Comparison of ENCODE assay signal across 8 cellular contexts in the genomic region with DNA sequence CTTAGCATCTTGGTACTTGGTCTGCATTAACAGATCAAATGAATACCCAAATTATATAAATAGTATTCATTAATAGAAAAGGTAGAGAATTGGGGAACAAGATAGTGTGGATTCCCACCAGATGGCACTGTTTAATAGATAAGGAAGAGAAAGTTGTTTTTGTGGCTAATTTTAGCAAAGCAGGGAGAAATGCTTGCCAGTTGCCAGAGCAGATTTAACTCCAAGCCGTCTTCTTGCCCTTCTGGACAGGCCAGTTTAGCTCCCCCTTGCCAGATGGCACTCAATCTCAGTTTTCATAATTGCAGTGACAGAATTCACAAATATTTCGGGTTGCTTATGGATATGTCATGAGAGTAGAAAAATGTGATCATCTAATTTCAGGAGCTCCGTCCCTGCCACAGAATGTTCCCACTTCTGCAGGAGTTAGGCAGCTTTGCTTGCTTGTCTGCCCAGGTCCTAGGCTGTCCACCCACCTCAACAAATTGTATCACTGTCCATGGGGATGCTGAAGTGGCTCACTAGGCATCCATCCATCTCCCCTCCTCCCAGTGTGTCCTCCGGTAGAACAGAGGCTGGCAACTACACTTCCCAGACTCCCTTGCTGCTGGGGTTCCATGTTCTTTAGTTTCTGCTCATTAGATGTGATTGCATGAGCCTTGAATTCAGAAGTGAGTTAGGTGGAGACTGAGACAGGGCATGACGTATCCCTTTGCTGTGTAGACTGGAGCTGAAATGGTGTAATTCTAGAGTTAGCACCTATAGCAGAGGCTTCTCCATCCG. TPM values are rescaled to one million over a fixed set of nuclear protein-coding genes. Genes with fewer than 3 reads are reported as not detected.
DNase-seq lines count a peak whose midpoint lies in the region; ATAC-seq and TF ChIP-seq lines count a peak whose summit lies in the region.

No MANE protein-coding gene starts in this region.

- DNase-seq in GM10248 (ENCODE audit: extremely low spot score) (no peak), NCI-H226 (peak; percentile 28), breast epithelium (ENCODE audit: low spot score in 2 of 2) (no peak), left lung (no peak), aorta (no peak), HEK293T (ENCODE audit: extremely low spot score) (no peak)

- TF ChIP-seq CTCF in GM10248 (IDR thresholded peaks at IDR 0.05; ENCODE audit: control extremely low read depth, extremely low read depth, low read depth, missing control alignments) (peak; percentile 13), breast epithelium (IDR thresholded peaks at IDR 0.05) (peak; percentile 10 to 40 (median 29)), left lung (IDR thresholded peaks at IDR 0.05) (peak; percentile 27 to 34)

- no peaks in the 10 kb centered on the region for H3K27me3 ChIP-seq in breast epithelium
- no peaks in the 10 kb centered on the region for H3K27me3 ChIP-seq in left lung
- no peaks in the 10 kb centered on the region for H3K27me3 ChIP-seq in aorta (ENCODE audit: control insufficient read depth in 1 of 2, insufficient read depth in 2 of 2, low read length in 1 of 2)

- H3K4me3 ChIP-seq in breast epithelium (peak overlapping the region; percentile 20 to 57 (median 23)), left lung (no peak overlapping the region), aorta (ENCODE audit: low read length in 2 of 2) (peak overlapping the region in 1 of 2 donors; percentile 21)

- H3K9me3 ChIP-seq in breast epithelium (no peaks in the 10 kb centered on the region), left lung (no peaks in the 10 kb centered on the region), aorta (ENCODE audit: control insufficient read depth, low read length) (no peaks in the 10 kb centered on the region)

- 25% methylated on average over 6 of the region's 6 CpGs for WGBS in aorta, 2 donors

- H3K4me1 ChIP-seq in breast epithelium (peaks cover 0 to 10% of the 10 kb centered on the region in 2 donors), left lung (no peaks in the 10 kb centered on the region), aorta (ENCODE audit: control insufficient read depth in 1 of 2, insufficient read depth in 2 of 2, low read length in 2 of 2) (peaks cover 0 to 5% of the 10 kb centered on the region in 2 donors)

- H3K36me3 ChIP-seq in breast epithelium = no peaks in the 10 kb centered on the region
- H3K36me3 ChIP-seq in left lung = no peaks in the 10 kb centered on the region
- no peaks in the 10 kb centered on the region for H3K36me3 ChIP-seq in aorta (ENCODE audit: control insufficient read depth in 1 of 2, insufficient read depth in 2 of 2, low read length in 1 of 2)

- POLR2A ChIA-PET in GM10248 (lab: Yijun Ruan, JAX) = no interaction called here
- POLR2A ChIA-PET in HEK293T (lab: Yijun Ruan, JAX) = no interaction called here

- peak overlapping the region; percentile 7 to 46 for H3K27ac ChIP-seq in breast epithelium
- H3K27ac ChIP-seq in left lung = no peak overlapping the region
- H3K27ac ChIP-seq in aorta (ENCODE audit: low read depth in 1 of 2, low read length in 2 of 2) = peak overlapping the region; percentile 21 to 48

- intact Hi-C loops in breast epithelium (cut with DNase I; ENCODE audit: low total_unique reads) (no loop called here), left lung (cut with DNase I) (no loop called here), aorta (cut with DNase I) (loop anchor here (2.0 to 5.0 kb wide), 2 partner anchors 244 to 246 kb away; no protein-coding TSS in a partner anchor)

- ATAC-seq in left lung (peak; percentile 77), aorta (ENCODE audit: low FRiP score) (peak; percentile 74), HG03469 (IDR thresholded peaks at IDR 0.05; ENCODE audit: unreplicated experiment) (no peak), HG02642 (IDR thresholded peaks at IDR 0.05; ENCODE audit: poor library complexity, unreplicated experiment) (no peak)

- CTCF ChIA-PET in GM10248 (lab: Yijun Ruan, JAX) = interaction anchor here (0.7 to 2.6 kb wide), 7 partner anchors 9 to 248 kb away, joined by 3 to 16 read pairs (median 4); a partner anchor contains a TSS
- CTCF ChIA-PET in HEK293T (lab: Yijun Ruan, JAX) = interaction anchor here (0.6 to 1.3 kb wide), 2 partner anchors 9 to 789 kb away, joined by 3 to 5 read pairs; no protein-coding TSS in a partner anchor

- no peak for TF ChIP-seq POLR2A in breast epithelium (IDR thresholded peaks at IDR 0.05)

TF ChIP-seq in HEK293T, 16 proteins besides CTCF, POLR2A, EP300 and RAD21:
- no peak for TF ChIP-seq FOXM1 (IDR thresholded peaks at IDR 0.05; ENCODE audit: borderline replicate concordance)
- TF ChIP-seq ELF4 (IDR thresholded peaks at IDR 0.05) = no peak
- TF ChIP-seq FOXA1 (IDR thresholded peaks at IDR 0.05) = no peak
- TF ChIP-seq, protein P1, sequence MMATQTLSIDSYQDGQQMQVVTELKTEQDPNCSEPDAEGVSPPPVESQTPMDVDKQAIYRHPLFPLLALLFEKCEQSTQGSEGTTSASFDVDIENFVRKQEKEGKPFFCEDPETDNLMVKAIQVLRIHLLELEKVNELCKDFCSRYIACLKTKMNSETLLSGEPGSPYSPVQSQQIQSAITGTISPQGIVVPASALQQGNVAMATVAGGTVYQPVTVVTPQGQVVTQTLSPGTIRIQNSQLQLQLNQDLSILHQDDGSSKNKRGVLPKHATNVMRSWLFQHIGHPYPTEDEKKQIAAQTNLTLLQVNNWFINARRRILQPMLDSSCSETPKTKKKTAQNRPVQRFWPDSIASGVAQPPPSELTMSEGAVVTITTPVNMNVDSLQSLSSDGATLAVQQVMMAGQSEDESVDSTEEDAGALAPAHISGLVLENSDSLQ (IDR thresholded peaks at IDR 0.05) = no peak
- no peak for TF ChIP-seq SP1 (IDR thresholded peaks at IDR 0.05)
- TF ChIP-seq ZNF384 (IDR thresholded peaks at IDR 0.05) = no peak
- TF ChIP-seq LEF1 (IDR thresholded peaks at IDR 0.05; ENCODE audit: borderline replicate concordance) = no peak
- TF ChIP-seq CTBP1 (IDR thresholded peaks at IDR 0.05; ENCODE audit: borderline replicate concordance) = no peak
TF ChIP-seq in HEK293T: peak in this region for 0.

RNA-seq across cellular contexts. Expression of a gene that starts 11.8 kb away (rescaled TPM):
- total RNA-seq in breast epithelium (100 to 1,000 TPM; 123 to 218 (median 145) TPM), left lung (100 to 1,000 TPM; 204 to 215 TPM), aorta (100 to 1,000 TPM; 122 to 172 TPM)
- polyA plus RNA-seq in aorta = 100 to 1,000 TPM; 112 to 151 TPM

RNA-seq across cellular contexts. Expression of a gene that starts 32.7 kb away (rescaled TPM):
- total RNA-seq in breast epithelium (10 to 100 TPM in 2 of 3 donors, 1 to 10 TPM in 1; 8.3 to 16.7 (median 13.8) TPM), left lung (10 to 100 TPM; 34.6 to 51.3 TPM), aorta (10 to 100 TPM in 1 of 2 donors, 1 to 10 TPM in 1; 4.8 to 10.6 TPM)
- 1 to 10 TPM; 2.1 to 2.8 TPM for polyA plus RNA-seq in aorta

Comparison
In these comparisons a context has a peak if more than half of its experiments do, and no peak if none do; other contexts are left out.
1. H3K27ac ChIP-seq: peak in breast epithelium (2 of 2) and aorta (2 of 2); none in left lung (0 of 2).
2. H3K4me3 ChIP-seq: peak in breast epithelium (3 of 3); none in left lung (0 of 2).
3. ATAC-seq: peak in left lung (single experiment) and aorta (single experiment); none in HG03469 (single experiment) and HG02642 (single experiment).
4. intact Hi-C loops: an anchor here in aorta (2.0 to 5.0 kb wide); none called in breast epithelium and left lung.
5. Peak in every context shown above with its lines, with median percentiles within 50 percentile points of each other: CTCF ChIP-seq.